1 cellular context compared by ENCODE assay signal in genomic region chr14:20684662-20685456, GRCh38.
A peak's percentile ranks its signal among the peaks of the same experiment; 100 is the strongest.
TF ChIP-seq lines count a peak whose summit lies in the region.

No MANE protein-coding gene starts in this region.

TF ChIP-seq in HepG2, 621 proteins besides CTCF, POLR2A, EP300 and RAD21 (continued from another document and continues in another):
- TF ChIP-seq, protein P1, sequence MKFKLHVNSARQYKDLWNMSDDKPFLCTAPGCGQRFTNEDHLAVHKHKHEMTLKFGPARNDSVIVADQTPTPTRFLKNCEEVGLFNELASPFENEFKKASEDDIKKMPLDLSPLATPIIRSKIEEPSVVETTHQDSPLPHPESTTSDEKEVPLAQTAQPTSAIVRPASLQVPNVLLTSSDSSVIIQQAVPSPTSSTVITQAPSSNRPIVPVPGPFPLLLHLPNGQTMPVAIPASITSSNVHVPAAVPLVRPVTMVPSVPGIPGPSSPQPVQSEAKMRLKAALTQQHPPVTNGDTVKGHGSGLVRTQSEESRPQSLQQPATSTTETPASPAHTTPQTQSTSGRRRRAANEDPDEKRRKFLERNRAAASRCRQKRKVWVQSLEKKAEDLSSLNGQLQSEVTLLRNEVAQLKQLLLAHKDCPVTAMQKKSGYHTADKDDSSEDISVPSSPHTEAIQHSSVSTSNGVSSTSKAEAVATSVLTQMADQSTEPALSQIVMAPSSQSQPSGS (CRISPR knock-in tag; IDR thresholded peaks at IDR 0.05) = no peak
- TF ChIP-seq E2F5 (CRISPR knock-in tag; conservative IDR thresholded peaks at IDR 0.05) (no peak), ZNF138 (CRISPR knock-in tag; IDR thresholded peaks at IDR 0.05; ENCODE audit: low read depth) (0 out of 2 replicates have a peak, but pooled peaks have one; percentile 48), SMC3 (IDR thresholded peaks at IDR 0.05; ENCODE audit: low read length) (peak; percentile 16), ZNF30 (CRISPR knock-in tag; IDR thresholded peaks at IDR 0.05) (0 out of 2 replicates have a peak, but pooled peaks have one; percentile 22), CREB3 (CRISPR knock-in tag; IDR thresholded peaks at IDR 0.05) (no peak), ZNF383 (CRISPR knock-in tag; IDR thresholded peaks at IDR 0.05; ENCODE audit: borderline replicate concordance) (no peak), JUNB (CRISPR knock-in tag; IDR thresholded peaks at IDR 0.05; ENCODE audit: borderline replicate concordance) (no peak), EZH2 (conservative IDR thresholded peaks at IDR 0.05; ENCODE audit: low read depth, low read length) (no peak), CREM (IDR thresholded peaks at IDR 0.05) (no peak), CREM (CRISPR knock-in tag; IDR thresholded peaks at IDR 0.05) (no peak), POGK (CRISPR knock-in tag; conservative IDR thresholded peaks at IDR 0.05) (no peak; the same call in 1 of the 2 replicates), NFIB (CRISPR knock-in tag; IDR thresholded peaks at IDR 0.05; ENCODE audit: borderline replicate concordance) (0 out of 2 replicates have a peak, but pooled peaks have one; percentile 39), FOSL2 (CRISPR knock-in tag; IDR thresholded peaks at IDR 0.05) (0 out of 2 replicates have a peak, but pooled peaks have one; percentile 18), ZFP36 (IDR thresholded peaks at IDR 0.05; ENCODE audit: borderline replicate concordance, low read depth, low read length, partially characterized antibody) (no peak), BCL6 (CRISPR knock-in tag; IDR thresholded peaks at IDR 0.05) (peak; percentile 27), CERS6 (CRISPR knock-in tag; IDR thresholded peaks at IDR 0.05) (no peak), ZFY (CRISPR knock-in tag; IDR thresholded peaks at IDR 0.05) (peak; percentile 64), ZNF788 (CRISPR knock-in tag; IDR thresholded peaks at IDR 0.05; ENCODE audit: borderline replicate concordance) (no peak), ZBTB20 (CRISPR knock-in tag; IDR thresholded peaks at IDR 0.05; ENCODE audit: borderline replicate concordance, low read depth) (0 out of 2 replicates have a peak, but pooled peaks have one; percentile 3), KMT2A (CRISPR knock-in tag; IDR thresholded peaks at IDR 0.05) (no peak), GABPA (IDR thresholded peaks at IDR 0.05; ENCODE audit: low read depth, low read length) (no peak), GABPA (CRISPR knock-in tag; IDR thresholded peaks at IDR 0.05; ENCODE audit: low read depth) (no peak), ZNF292 (CRISPR knock-in tag; IDR thresholded peaks at IDR 0.05; ENCODE audit: borderline replicate concordance, low read depth) (no peak), SATB2 (CRISPR knock-in tag; IDR thresholded peaks at IDR 0.05) (peak; percentile 36), JARID2 (CRISPR knock-in tag; IDR thresholded peaks at IDR 0.05; ENCODE audit: insufficient replicate concordance) (no peak), PPARG (CRISPR knock-in tag; conservative IDR thresholded peaks at IDR 0.05) (0 out of 2 replicates have a peak, but pooled peaks have one; percentile 52), ZNF7 (CRISPR knock-in tag; IDR thresholded peaks at IDR 0.05) (no peak), HMGA1 (CRISPR knock-in tag; conservative IDR thresholded peaks at IDR 0.05) (no peak), ZNF274 (CRISPR knock-in tag; IDR thresholded peaks at IDR 0.05) (no peak), ZNF224 (CRISPR knock-in tag; IDR thresholded peaks at IDR 0.05) (0 out of 2 replicates have a peak, but pooled peaks have one; percentile 59), ZNF761 (CRISPR knock-in tag; conservative IDR thresholded peaks at IDR 0.05) (no peak), HMGXB4 (CRISPR knock-in tag; IDR thresholded peaks at IDR 0.05; ENCODE audit: borderline replicate concordance in 1 of 2, low read depth in 1 of 2) (no peak), RXRB (CRISPR knock-in tag; IDR thresholded peaks at IDR 0.05; ENCODE audit: borderline replicate concordance) (peak; percentile 22), ZNF20 (CRISPR knock-in tag; IDR thresholded peaks at IDR 0.05) (no peak), FOXC1 (CRISPR knock-in tag; IDR thresholded peaks at IDR 0.05; ENCODE audit: borderline replicate concordance) (0 out of 2 replicates have a peak, but pooled peaks have one; percentile 40), THAP11 (CRISPR knock-in tag; IDR thresholded peaks at IDR 0.05) (no peak; the same call in 1 of the 2 replicates), ZNF784 (CRISPR knock-in tag; IDR thresholded peaks at IDR 0.05; ENCODE audit: borderline replicate concordance) (no peak), ZNF441 (CRISPR knock-in tag; IDR thresholded peaks at IDR 0.05; ENCODE audit: borderline replicate concordance) (no peak), MLXIP (CRISPR knock-in tag; IDR thresholded peaks at IDR 0.05; ENCODE audit: borderline replicate concordance) (no peak), ZNF569 (CRISPR knock-in tag; IDR thresholded peaks at IDR 0.05; ENCODE audit: borderline replicate concordance) (no peak), ARNTL (CRISPR knock-in tag; IDR thresholded peaks at IDR 0.05) (no peak), FOXP1 (IDR thresholded peaks at IDR 0.05) (no peak), FOXP1 (CRISPR knock-in tag; IDR thresholded peaks at IDR 0.05) (no peak), SAP130 (CRISPR knock-in tag; IDR thresholded peaks at IDR 0.05; ENCODE audit: low read depth) (peak; percentile 23; the same call in 1 of the 2 replicates), ZNF572 (CRISPR knock-in tag; IDR thresholded peaks at IDR 0.05) (no peak)
- TF ChIP-seq, protein P2, sequence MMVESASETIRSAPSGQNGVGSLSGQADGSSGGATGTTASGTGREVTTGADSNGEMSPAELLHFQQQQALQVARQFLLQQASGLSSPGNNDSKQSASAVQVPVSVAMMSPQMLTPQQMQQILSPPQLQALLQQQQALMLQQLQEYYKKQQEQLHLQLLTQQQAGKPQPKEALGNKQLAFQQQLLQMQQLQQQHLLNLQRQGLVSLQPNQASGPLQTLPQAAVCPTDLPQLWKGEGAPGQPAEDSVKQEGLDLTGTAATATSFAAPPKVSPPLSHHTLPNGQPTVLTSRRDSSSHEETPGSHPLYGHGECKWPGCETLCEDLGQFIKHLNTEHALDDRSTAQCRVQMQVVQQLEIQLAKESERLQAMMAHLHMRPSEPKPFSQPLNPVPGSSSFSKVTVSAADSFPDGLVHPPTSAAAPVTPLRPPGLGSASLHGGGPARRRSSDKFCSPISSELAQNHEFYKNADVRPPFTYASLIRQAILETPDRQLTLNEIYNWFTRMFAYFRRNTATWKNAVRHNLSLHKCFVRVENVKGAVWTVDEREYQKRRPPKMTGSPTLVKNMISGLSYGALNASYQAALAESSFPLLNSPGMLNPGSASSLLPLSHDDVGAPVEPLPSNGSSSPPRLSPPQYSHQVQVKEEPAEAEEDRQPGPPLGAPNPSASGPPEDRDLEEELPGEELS (CRISPR knock-in tag; IDR thresholded peaks at IDR 0.05) = 0 out of 2 replicates have a peak, but pooled peaks have one; percentile 59
- TF ChIP-seq, protein P3, sequence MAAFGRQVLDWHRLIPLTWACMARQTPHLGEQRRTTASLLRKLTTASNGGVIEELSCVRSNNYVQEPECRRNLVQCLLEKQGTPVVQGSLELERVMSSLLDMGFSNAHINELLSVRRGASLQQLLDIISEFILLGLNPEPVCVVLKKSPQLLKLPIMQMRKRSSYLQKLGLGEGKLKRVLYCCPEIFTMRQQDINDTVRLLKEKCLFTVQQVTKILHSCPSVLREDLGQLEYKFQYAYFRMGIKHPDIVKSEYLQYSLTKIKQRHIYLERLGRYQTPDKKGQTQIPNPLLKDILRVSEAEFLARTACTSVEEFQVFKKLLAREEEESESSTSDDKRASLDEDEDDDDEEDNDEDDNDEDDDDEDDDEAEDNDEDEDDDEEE (CRISPR knock-in tag; IDR thresholded peaks at IDR 0.05) = no peak
- TF ChIP-seq, protein P4, sequence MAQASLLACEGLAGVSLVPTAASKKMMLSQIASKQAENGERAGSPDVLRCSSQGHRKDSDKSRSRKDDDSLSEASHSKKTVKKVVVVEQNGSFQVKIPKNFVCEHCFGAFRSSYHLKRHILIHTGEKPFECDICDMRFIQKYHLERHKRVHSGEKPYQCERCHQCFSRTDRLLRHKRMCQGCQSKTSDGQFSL (CRISPR knock-in tag; IDR thresholded peaks at IDR 0.05) = no peak
- TF ChIP-seq, protein P5, sequence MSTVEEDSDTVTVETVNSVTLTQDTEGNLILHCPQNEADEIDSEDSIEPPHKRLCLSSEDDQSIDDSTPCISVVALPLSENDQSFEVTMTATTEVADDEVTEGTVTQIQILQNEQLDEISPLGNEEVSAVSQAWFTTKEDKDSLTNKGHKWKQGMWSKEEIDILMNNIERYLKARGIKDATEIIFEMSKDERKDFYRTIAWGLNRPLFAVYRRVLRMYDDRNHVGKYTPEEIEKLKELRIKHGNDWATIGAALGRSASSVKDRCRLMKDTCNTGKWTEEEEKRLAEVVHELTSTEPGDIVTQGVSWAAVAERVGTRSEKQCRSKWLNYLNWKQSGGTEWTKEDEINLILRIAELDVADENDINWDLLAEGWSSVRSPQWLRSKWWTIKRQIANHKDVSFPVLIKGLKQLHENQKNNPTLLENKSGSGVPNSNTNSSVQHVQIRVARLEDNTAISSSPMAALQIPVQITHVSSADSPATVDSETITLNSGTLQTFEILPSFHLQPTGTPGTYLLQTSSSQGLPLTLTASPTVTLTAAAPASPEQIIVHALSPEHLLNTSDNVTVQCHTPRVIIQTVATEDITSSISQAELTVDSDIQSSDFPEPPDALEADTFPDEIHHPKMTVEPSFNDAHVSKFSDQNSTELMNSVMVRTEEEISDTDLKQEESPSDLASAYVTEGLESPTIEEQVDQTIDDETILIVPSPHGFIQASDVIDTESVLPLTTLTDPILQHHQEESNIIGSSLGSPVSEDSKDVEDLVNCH (CRISPR knock-in tag; IDR thresholded peaks at IDR 0.05) = no peak
